In the genomic region with DNA sequence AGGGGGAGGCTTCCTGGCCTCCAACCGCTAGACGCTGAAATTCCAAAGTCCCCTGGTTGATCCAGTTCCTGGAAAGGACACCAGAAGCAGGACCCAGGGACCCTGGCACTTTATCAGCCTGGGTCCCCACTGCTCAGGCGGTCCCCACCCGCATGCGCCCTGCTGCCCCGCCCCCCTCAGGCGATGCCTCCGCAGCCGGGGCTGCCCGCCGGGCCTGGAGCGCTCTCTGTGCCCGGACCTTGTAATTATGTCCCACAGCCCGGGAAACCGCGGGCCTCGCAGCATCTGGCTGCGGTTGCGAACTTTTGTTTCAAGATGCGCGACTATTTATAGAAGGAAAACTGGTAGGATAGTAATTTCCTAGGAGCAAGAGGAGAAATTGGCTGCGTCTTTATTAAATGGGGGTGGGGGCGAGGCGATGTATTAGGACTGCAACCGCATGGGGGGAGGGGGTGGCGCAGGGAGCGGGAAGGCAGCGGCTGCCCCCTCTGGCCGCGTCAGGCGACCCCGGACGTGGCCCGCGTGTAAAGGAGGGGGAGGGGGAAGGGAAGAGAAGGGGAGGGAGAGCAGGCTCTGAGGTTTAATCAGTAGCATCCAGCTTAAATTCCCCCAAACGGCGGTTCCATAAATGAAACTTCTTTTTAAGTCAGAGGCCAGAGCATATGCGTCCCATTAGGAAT, we compare ENCODE assay signal across 11 cellular contexts. TPM values are rescaled to one million over a fixed set of nuclear protein-coding genes. Genes with fewer than 3 reads are reported as not detected.
DNase-seq lines count a peak whose midpoint lies in the region; ATAC-seq, FAIRE-seq and TF ChIP-seq lines count a peak whose summit lies in the region.
"Had no signal": no experiment of that assay in that cellular context is flagged by ENCODE, and none has a peak within 500 bp of the region (broad histone marks: within the 10 kb centered on the region; RNA-seq: fewer than 3 reads in every experiment).

No MANE protein-coding gene starts in this region.

- no peak overlapping the region for H2AFZ ChIP-seq in astrocyte (ENCODE audit: low read depth, low read length)

- TF ChIP-seq CTCF in left ventricle myocardium inferior (IDR thresholded peaks at IDR 0.05; ENCODE audit: borderline replicate concordance) (no peak), astrocyte (IDR thresholded peaks at IDR 0.05; ENCODE audit: insufficient read depth, low read depth, low read length) (no peak), vagina (IDR thresholded peaks at IDR 0.05) (no peak)

- H3K36me3 ChIP-seq in left ventricle myocardium inferior (no peaks in the 10 kb centered on the region), astrocyte (ENCODE audit: insufficient read depth, low read length) (no peaks in the 10 kb centered on the region), vagina (no peaks in the 10 kb centered on the region)

- H3K4me3 ChIP-seq in left ventricle myocardium inferior (peak overlapping the region; percentile 54), astrocyte (ENCODE audit: insufficient read depth, low read depth, low read length) (peak overlapping the region; percentile 74), vagina (peak overlapping the region; percentile 15 to 21)

- no peak for TF ChIP-seq POLR2A in vagina (IDR thresholded peaks at IDR 0.05)
- TF ChIP-seq POLR2A in erythroblast (IDR thresholded peaks at IDR 0.05; ENCODE audit: low read length) = no peak

- H3K4me2 ChIP-seq in astrocyte (ENCODE audit: low read length) = peak overlapping the region; percentile 89

- H3K9me3 ChIP-seq in left ventricle myocardium inferior (replicated peaks) = no peaks in the 10 kb centered on the region
- no peaks in the 10 kb centered on the region for H3K9me3 ChIP-seq in astrocyte (ENCODE audit: insufficient read depth, low read depth, low read length)
- H3K9me3 ChIP-seq in vagina = no peaks in the 10 kb centered on the region

- no peak overlapping the region for H3K27ac Mint-ChIP-seq in astrocyte (ENCODE audit: unreplicated experiment)
- H3K27ac Mint-ChIP-seq in activated T-cell treated with anti-CD3 and anti-CD28 coated beads, Interleukin-2, amount 50 U/mL, for 72 hours = no peak overlapping the region
- H3K27ac Mint-ChIP-seq: CD8-positive, alpha-beta T cell had no signal

- no peak for FAIRE-seq in astrocyte (lab: Jason Lieb, UNC)

- intact Hi-C loops in left ventricle myocardium inferior (cut with micrococcal nuclease) = no loop called here
- intact Hi-C loops in Right ventricle myocardium superior (cut with DNase I) = no loop called here
- intact Hi-C loops in vagina (cut with DNase I) = no loop called here

- peaks cover 100% of the 10 kb centered on the region for H3K27me3 ChIP-seq in left ventricle myocardium inferior (ENCODE audit: low read depth)
- H3K27me3 ChIP-seq in astrocyte (ENCODE audit: insufficient read depth, low read length) = peaks cover 12% of the 10 kb centered on the region
- H3K27me3 ChIP-seq in vagina = peaks cover 14% of the 10 kb centered on the region

- no peaks in the 10 kb centered on the region for H3K9me3 Mint-ChIP-seq in astrocyte (ENCODE audit: unreplicated experiment)
- H3K9me3 Mint-ChIP-seq in activated T-cell treated with anti-CD3 and anti-CD28 coated beads, Interleukin-2, amount 50 U/mL, for 72 hours = no peaks in the 10 kb centered on the region
- H3K9me3 Mint-ChIP-seq: CD8-positive, alpha-beta T cell had no signal

- H3K27me3 Mint-ChIP-seq in astrocyte (ENCODE audit: low read depth, unreplicated experiment) = peaks cover 34% of the 10 kb centered on the region
- H3K27me3 Mint-ChIP-seq in activated T-cell treated with anti-CD3 and anti-CD28 coated beads, Interleukin-2, amount 50 U/mL, for 72 hours (ENCODE audit: low read depth) = peaks cover 41% of the 10 kb centered on the region

- H4K20me1 ChIP-seq in astrocyte (ENCODE audit: insufficient read depth, low read length) = peaks cover 36% of the 10 kb centered on the region

- H3K36me3 Mint-ChIP-seq in astrocyte (ENCODE audit: low read depth, unreplicated experiment) = no peaks in the 10 kb centered on the region
- no peaks in the 10 kb centered on the region for H3K36me3 Mint-ChIP-seq in activated T-cell treated with anti-CD3 and anti-CD28 coated beads, Interleukin-2, amount 50 U/mL, for 72 hours (ENCODE audit: insufficient read depth in 2 of 2)
- H3K36me3 Mint-ChIP-seq: CD8-positive, alpha-beta T cell had no signal

- peak overlapping the region; percentile 73 for H3K4me3 Mint-ChIP-seq in astrocyte (ENCODE audit: unreplicated experiment)
- H3K4me3 Mint-ChIP-seq in activated T-cell treated with anti-CD3 and anti-CD28 coated beads, Interleukin-2, amount 50 U/mL, for 72 hours = peak overlapping the region in 1 of 2 donors; percentile 42
- H3K4me3 Mint-ChIP-seq: CD8-positive, alpha-beta T cell had no signal

- H3K79me2 ChIP-seq in astrocyte (ENCODE audit: insufficient read depth, low read length) = peaks cover 71% of the 10 kb centered on the region

- H3K4me1 ChIP-seq in left ventricle myocardium inferior (peaks cover 25% of the 10 kb centered on the region), astrocyte (ENCODE audit: insufficient read depth, low read length) (peaks cover 45% of the 10 kb centered on the region), vagina (peaks cover 31% of the 10 kb centered on the region)

- no peak for DNase-seq in left ventricle myocardium inferior
- DNase-seq in Right ventricle myocardium superior = no peak
- peak; percentile 53 for DNase-seq in astrocyte (ENCODE audit: low read depth)
- DNase-seq in left kidney (ENCODE audit: low read depth, low spot score) = peak; percentile 49
- no peak for DNase-seq in vagina (ENCODE audit: extremely low spot score in 2 of 2)
- no peak for DNase-seq in activated T-cell treated with anti-CD3 and anti-CD28 coated beads, Interleukin-2, amount 50 U/mL, for 72 hours
- DNase-seq in erythroblast (lab: John Stamatoyannopoulos, UW) = no peak
- no peak for DNase-seq in stimulated activated CD4-positive, alpha-beta T cell treated with anti-CD3 and anti-CD28 coated beads, Interleukin-2, amount 100 ng/mL, for 24 hours
- DNase-seq: CD8-positive, alpha-beta T cell; NK-92 treated with Interleukin-12 subunit alpha and Interleukin-12 subunit beta, amount 100 ng/mL, for 24 hours had no signal

- peak overlapping the region; percentile 85 for H3K9ac ChIP-seq in astrocyte (ENCODE audit: low read length)

- H3K27ac ChIP-seq in left ventricle myocardium inferior (replicated peaks) (no peak overlapping the region), astrocyte (ENCODE audit: low read depth, low read length) (peak overlapping the region; percentile 91), vagina (no peak overlapping the region)

- no peak for ATAC-seq in Right ventricle myocardium superior (ENCODE audit: poor library complexity)
- no peak for ATAC-seq in activated T-cell treated with anti-CD3 and anti-CD28 coated beads, Interleukin-2, amount 50 U/mL, for 72 hours (replicated peaks in 1 of 2)
- ATAC-seq: activated CD4-positive, CD25-positive, alpha-beta regulatory T cell treated with anti-CD3 and anti-CD28 coated beads, Interleukin-2, amount 50 U/mL, for 24 hours; CD8-positive, alpha-beta T cell had no signal

- peaks cover 16% of the 10 kb centered on the region for H3K4me1 Mint-ChIP-seq in astrocyte (ENCODE audit: low read depth, unreplicated experiment)
- H3K4me1 Mint-ChIP-seq in activated T-cell treated with anti-CD3 and anti-CD28 coated beads, Interleukin-2, amount 50 U/mL, for 72 hours (ENCODE audit: low read depth) = peaks cover 8% of the 10 kb centered on the region

RNA-seq across cellular contexts. Expression of gene WNT7B, which starts 6.1 kb away (rescaled TPM):
- not detected for total RNA-seq in left ventricle myocardium inferior
- not detected for total RNA-seq in Right ventricle myocardium superior
- total RNA-seq in astrocyte = 1.6 and 1.7 TPM in 2 replicates
- total RNA-seq in vagina = 7.1 TPM
- total RNA-seq in activated T-cell treated with anti-CD3 and anti-CD28 coated beads, Interleukin-2, amount 50 U/mL, for 72 hours = not detected
- total RNA-seq: CD8-positive, alpha-beta T cell had no signal

Comparison
In these comparisons a context has a peak if more than half of its experiments do, and no peak if none do; other contexts are left out.
1. DNase-seq: peak in astrocyte (single experiment) and left kidney (single experiment); none in left ventricle myocardium inferior (single experiment), Right ventricle myocardium superior (single experiment), vagina (0 of 2), activated T-cell treated with anti-CD3 and anti-CD28 coated beads, Interleukin-2, amount 50 U/mL, for 72 hours (0 of 2), erythroblast (0 of 2) and stimulated activated CD4-positive, alpha-beta T cell treated with anti-CD3 and anti-CD28 coated beads, Interleukin-2, amount 100 ng/mL, for 24 hours (0 of 2).
2. H3K4me3 ChIP-seq: peak in every context shown above with its lines; median percentile 74 in astrocyte; 54 in left ventricle myocardium inferior; 18 in vagina.